27 cellular contexts compared by ENCODE assay signal in genomic region chr7:101678138-101678479, GRCh38. TPM values are rescaled to one million over a fixed set of nuclear protein-coding genes. Genes with fewer than 3 reads are reported as not detected.
"Had no signal": no experiment of that assay in that cellular context is flagged by ENCODE, and none has a peak within 500 bp of the region (broad histone marks: within the 10 kb centered on the region; RNA-seq: fewer than 3 reads in every experiment).

No MANE protein-coding gene starts in this region.

- H3K27me3 ChIP-seq: ascending aorta had no signal

- H3K36me3 ChIP-seq: ascending aorta, WERI-Rb-1 had no signal

- H3K9me3 ChIP-seq: ascending aorta had no signal

- H3K36me3 Mint-ChIP-seq: activated CD8-positive, alpha-beta memory T cell treated with anti-CD3 and anti-CD28 coated beads, Interleukin-2, amount 10 ng/mL, durations not matched to agents 7 days and 5 days; activated naive CD4-positive, alpha-beta T cell treated with anti-CD3 and anti-CD28 coated beads, Interleukin-2, amount 50 U/mL, for 72 hours; brain; T-cell had no signal

- H3K27ac Mint-ChIP-seq: activated CD8-positive, alpha-beta memory T cell treated with anti-CD3 and anti-CD28 coated beads, Interleukin-2, amount 10 ng/mL, durations not matched to agents 7 days and 5 days; activated naive CD4-positive, alpha-beta T cell treated with anti-CD3 and anti-CD28 coated beads, Interleukin-2, amount 50 U/mL, for 72 hours; activated naive CD8-positive, alpha-beta T cell treated with anti-CD3 and anti-CD28 coated beads, Interleukin-2, amount 50 U/mL, for 24 hours; activated T-cell treated with anti-CD3 and anti-CD28 coated beads, Interleukin-2, amount 50 U/mL, for 24 hours; activated T-helper 1 cell treated with anti-CD3 and anti-CD28 coated beads, Interleukin-12 subunit alpha, Interleukin-12 subunit beta, Interleukin-2, Interleukin-4 antibody, amounts not matched to agents 30 ng/mL and 10 ng/mL and 1 ng/mL, durations not matched to agents 14 hours and 24 hours and 36 hours; brain; T-cell had no signal

- DNase-seq: activated CD4-positive, alpha-beta T cell treated with anti-CD3 and anti-CD28 coated beads for 4 hours; activated CD8-positive, alpha-beta memory T cell treated with anti-CD3 and anti-CD28 coated beads, Interleukin-2, amount 10 ng/mL, durations not matched to agents 7 days and 5 days; activated effector memory CD4-positive, alpha-beta T cell treated with Interleukin-2 at 50 U/mL for 16 hours; activated naive CD4-positive, alpha-beta T cell; activated naive CD8-positive, alpha-beta T cell treated with anti-CD3 and anti-CD28 coated beads, Interleukin-2, amount 50 U/mL, for 24 hours; activated T-cell treated with anti-CD3 and anti-CD28 coated beads, Interleukin-2, amount 50 U/mL, for 24 hours; amniotic stem cell; NCI-H1048; NCI-H2029 treated with DMSO at 0.1 percent for 48 hours; NCI-H345; NCI-H510A; NCI-H526 treated with DMSO at 0.1 percent for 48 hours; NCI-H82; RPMI8226; T-cell; WERI-Rb-1 had no signal

- H3K27me3 Mint-ChIP-seq: activated CD8-positive, alpha-beta memory T cell treated with anti-CD3 and anti-CD28 coated beads, Interleukin-2, amount 10 ng/mL, durations not matched to agents 7 days and 5 days; activated naive CD8-positive, alpha-beta T cell treated with anti-CD3 and anti-CD28 coated beads, Interleukin-2, amount 50 U/mL, for 24 hours; activated T-cell treated with anti-CD3 and anti-CD28 coated beads, Interleukin-2, amount 50 U/mL, for 24 hours; T-cell had no signal

- H3K4me1 Mint-ChIP-seq: activated CD8-positive, alpha-beta memory T cell treated with anti-CD3 and anti-CD28 coated beads, Interleukin-2, amount 10 ng/mL, durations not matched to agents 7 days and 5 days; activated naive CD8-positive, alpha-beta T cell treated with anti-CD3 and anti-CD28 coated beads, Interleukin-2, amount 50 U/mL, for 24 hours; central memory CD8-positive, alpha-beta T cell; T-cell had no signal

- H3K27ac ChIP-seq: ascending aorta, SK-N-MC, WERI-Rb-1 had no signal

- H3K4me3 ChIP-seq: ascending aorta, SK-N-MC had no signal

- ATAC-seq: activated CD4-positive, CD25-positive, alpha-beta regulatory T cell treated with anti-CD3 and anti-CD28 coated beads, Interleukin-2, amount 50 U/mL, for 24 hours; activated CD8-positive, alpha-beta memory T cell treated with anti-CD3 and anti-CD28 coated beads, Interleukin-2, amount 10 ng/mL, durations not matched to agents 7 days and 5 days; activated naive CD4-positive, alpha-beta T cell treated with anti-CD3 and anti-CD28 coated beads, Interleukin-2, amount 50 U/mL, for 72 hours; activated naive CD8-positive, alpha-beta T cell treated with anti-CD3 and anti-CD28 coated beads, Interleukin-2, amount 50 U/mL, for 24 hours; Right ventricle myocardium inferior; T-cell had no signal

- H3K9me3 Mint-ChIP-seq: activated naive CD4-positive, alpha-beta T cell treated with anti-CD3 and anti-CD28 coated beads, Interleukin-2, amount 50 U/mL, for 72 hours; activated T-helper 1 cell treated with anti-CD3 and anti-CD28 coated beads, Interleukin-12 subunit alpha, Interleukin-12 subunit beta, Interleukin-2, Interleukin-4 antibody, amounts not matched to agents 30 ng/mL and 10 ng/mL and 1 ng/mL, durations not matched to agents 14 hours and 24 hours and 36 hours; central memory CD8-positive, alpha-beta T cell had no signal

- H3K4me3 Mint-ChIP-seq: activated CD8-positive, alpha-beta memory T cell treated with anti-CD3 and anti-CD28 coated beads, Interleukin-2, amount 10 ng/mL, durations not matched to agents 7 days and 5 days; activated naive CD8-positive, alpha-beta T cell treated with anti-CD3 and anti-CD28 coated beads, Interleukin-2, amount 50 U/mL, for 24 hours; activated T-cell treated with anti-CD3 and anti-CD28 coated beads, Interleukin-2, amount 50 U/mL, for 24 hours; activated T-helper 1 cell treated with anti-CD3 and anti-CD28 coated beads, Interleukin-12 subunit alpha, Interleukin-12 subunit beta, Interleukin-2, Interleukin-4 antibody, amounts not matched to agents 30 ng/mL and 10 ng/mL and 1 ng/mL, durations not matched to agents 14 hours and 24 hours and 36 hours; brain; central memory CD8-positive, alpha-beta T cell; T-cell had no signal

RNA-seq across cellular contexts. Expression of gene MYL10, which starts 49.0 kb away (rescaled TPM):
- total RNA-seq: activated CD8-positive, alpha-beta memory T cell treated with anti-CD3 and anti-CD28 coated beads, Interleukin-2, amount 10 ng/mL, durations not matched to agents 7 days and 5 days; activated naive CD4-positive, alpha-beta T cell treated with anti-CD3 and anti-CD28 coated beads, Interleukin-2, amount 50 U/mL, for 72 hours; activated T-helper 1 cell treated with anti-CD3 and anti-CD28 coated beads, Interleukin-12 subunit alpha, Interleukin-12 subunit beta, Interleukin-2, Interleukin-4 antibody, amounts not matched to agents 30 ng/mL and 10 ng/mL and 1 ng/mL, durations not matched to agents 14 hours and 24 hours and 36 hours; ascending aorta; M059J; OCI-LY7; Right ventricle myocardium inferior; T-cell; T-helper 2 cell treated with Interferon-gamma antibody and Interleukin-4, amounts not matched to agents 100 ng/mL and 5 ng/mL, for 36 hours had no signal
